14 cellular contexts compared by ENCODE assay signal in genomic region chr11:112627588-112628045, GRCh38.
DNase-seq lines count a peak whose midpoint lies in the region; ATAC-seq and TF ChIP-seq lines count a peak whose summit lies in the region.
"Had no signal": no experiment of that assay in that cellular context is flagged by ENCODE, and none has a peak within 500 bp of the region (broad histone marks: within the 10 kb centered on the region; RNA-seq: fewer than 3 reads in every experiment).

No MANE protein-coding gene starts in this region.

- TF ChIP-seq CTCF in GM12865 (IDR thresholded peaks at IDR 0.05; ENCODE audit: insufficient read depth, low read depth, low read length, missing control alignments) = no peak

- peak overlapping the region; percentile 38 for H3K4me3 ChIP-seq in GM12865 (ENCODE audit: low read depth, low read length)
- H3K4me3 ChIP-seq: HAP-1, Peyer's patch, prostate gland had no signal

- ATAC-seq in GM19025 (IDR thresholded peaks at IDR 0.05; ENCODE audit: low read depth, unreplicated experiment) (peak; percentile 69), HG02610 (IDR thresholded peaks at IDR 0.05; ENCODE audit: unreplicated experiment) (peak; percentile 82), HG03354 (IDR thresholded peaks at IDR 0.05; ENCODE audit: poor library complexity, severe bottlenecking, unreplicated experiment) (peak; percentile 64)

- DNase-seq in GM12865 (ENCODE audit: low read depth) = peak; percentile 91
- no peak for DNase-seq in NCI-H2107 treated with DMSO at 0.1 percent for 48 hours (lab: John Stamatoyannopoulos, UW; ENCODE audit: unreplicated experiment)
- no peak for DNase-seq in hepatic stellate cell (ENCODE audit: low spot score)
- DNase-seq in amygdala (lab: John Stamatoyannopoulos, UW) = no peak
- DNase-seq in DMS114 treated with DMSO at 0.1 percent for 48 hours (lab: John Stamatoyannopoulos, UW; ENCODE audit: unreplicated experiment) = no peak
- DNase-seq: activated T-cell treated with anti-CD3 and anti-CD28 coated beads for 4 hours; Peyer's patch; stimulated activated CD4-positive, alpha-beta T cell treated with anti-CD3 and anti-CD28 coated beads, Interleukin-2, amount 100 ng/mL, for 48 hours; substantia nigra had no signal
